In genomic region chr11:121611242-121611641, GRCh38 we compare ENCODE assay signal across 25 cellular contexts.
"Had no signal": no experiment of that assay in that cellular context is flagged by ENCODE, and none has a peak within 500 bp of the region (broad histone marks: within the 10 kb centered on the region; RNA-seq: fewer than 3 reads in every experiment).

No MANE protein-coding gene starts in this region.

- H3K27me3 ChIP-seq: foreskin keratinocyte, neutrophil, pancreas, right atrium auricular region, spleen, vagina had no signal

- H3K36me3 ChIP-seq: pancreas, right atrium auricular region had no signal

- ATAC-seq: activated CD4-positive, alpha-beta T cell treated with anti-CD3 and anti-CD28 coated beads for 36 hours; activated naive CD4-positive, alpha-beta T cell treated with anti-CD3 and anti-CD28 coated beads, Interleukin-2, amount 50 U/mL, for 72 hours; activated T-helper 17 cell treated with anti-CD3 and anti-CD28 coated beads, Interleukin-2, amount 50 U/mL, for 72 hours; foreskin keratinocyte; naive thymus-derived CD8-positive, alpha-beta T cell; pancreas; psoas muscle had no signal

- H3K27me3 Mint-ChIP-seq: activated B cell treated with CpG ODN at 0.5 μM for 24 hours; activated CD4-positive, alpha-beta T cell treated with anti-CD3 and anti-CD28 coated beads for 36 hours; activated T-cell treated with anti-CD3 and anti-CD28 coated beads, Interleukin-2, amount 50 U/mL, for 24 hours; activated T-helper 17 cell treated with anti-CD3 and anti-CD28 coated beads, Interleukin-2, amount 50 U/mL, for 72 hours; naive thymus-derived CD8-positive, alpha-beta T cell; type B pancreatic cell had no signal

- H3K4me1 ChIP-seq: foreskin keratinocyte, left ventricle myocardium inferior, pancreas, psoas muscle, right atrium auricular region, spleen, vagina had no signal

- DNase-seq: activated B cell treated with CpG ODN at 0.5 μM for 24 hours; activated CD4-positive, alpha-beta T cell treated with anti-CD3 and anti-CD28 coated beads for 36 hours; activated CD4-positive, alpha-beta T cell treated with anti-CD3 and anti-CD28 coated beads, Interleukin-2, amount 50 U/mL, for 4 hours; activated CD8-positive, alpha-beta memory T cell treated with anti-CD3 and anti-CD28 coated beads for 24 hours; activated CD8-positive, alpha-beta memory T cell treated with anti-CD3 and anti-CD28 coated beads, Interleukin-2, amount 50 U/mL, for 4 hours; activated T-cell treated with anti-CD3 and anti-CD28 coated beads, Interleukin-2, amount 50 U/mL, for 24 hours; dermis blood vessel endothelial cell; effector memory CD4-positive, alpha-beta T cell; foreskin keratinocyte; kidney glomerular epithelial cell; left ventricle myocardium inferior; naive thymus-derived CD8-positive, alpha-beta T cell; pancreas; psoas muscle; spleen; stimulated activated CD4-positive, alpha-beta T cell treated with anti-CD3 and anti-CD28 coated beads, Interleukin-4, amount 100 ng/mL, for 1 hour; stimulated activated naive CD4-positive, alpha-beta T cell; T-helper 9 cell had no signal

- H3K27ac ChIP-seq: foreskin keratinocyte, left ventricle myocardium inferior, neutrophil, pancreas, psoas muscle, right atrium auricular region, spleen, thoracic aorta, vagina had no signal

- H3K4me3 ChIP-seq: left ventricle myocardium inferior, pancreas, psoas muscle, right atrium auricular region, spleen, thoracic aorta, vagina had no signal

- H3K4me1 Mint-ChIP-seq: activated B cell treated with CpG ODN at 0.5 μM for 24 hours; activated CD4-positive, alpha-beta T cell treated with anti-CD3 and anti-CD28 coated beads for 36 hours; activated T-helper 17 cell treated with anti-CD3 and anti-CD28 coated beads, Interleukin-2, amount 50 U/mL, for 72 hours had no signal

- H3K27ac Mint-ChIP-seq: activated B cell treated with CpG ODN at 0.5 μM for 24 hours; activated CD4-positive, alpha-beta T cell treated with anti-CD3 and anti-CD28 coated beads for 36 hours; activated T-cell treated with anti-CD3 and anti-CD28 coated beads, Interleukin-2, amount 50 U/mL, for 24 hours; activated T-helper 17 cell treated with anti-CD3 and anti-CD28 coated beads, Interleukin-2, amount 50 U/mL, for 72 hours; type B pancreatic cell had no signal

- H3K9me3 ChIP-seq: left ventricle myocardium inferior, pancreas, psoas muscle, right atrium auricular region, spleen, thoracic aorta, vagina had no signal

- H3K4me3 Mint-ChIP-seq: activated B cell treated with CpG ODN at 0.5 μM for 24 hours; activated CD4-positive, alpha-beta T cell treated with anti-CD3 and anti-CD28 coated beads for 36 hours; activated T-cell treated with anti-CD3 and anti-CD28 coated beads, Interleukin-2, amount 50 U/mL, for 24 hours; activated T-helper 17 cell treated with anti-CD3 and anti-CD28 coated beads, Interleukin-2, amount 50 U/mL, for 72 hours; naive thymus-derived CD8-positive, alpha-beta T cell; type B pancreatic cell had no signal

- H3K9me3 Mint-ChIP-seq: activated B cell treated with CpG ODN at 0.5 μM for 24 hours; activated naive CD4-positive, alpha-beta T cell treated with anti-CD3 and anti-CD28 coated beads, Interleukin-2, amount 50 U/mL, for 72 hours; activated T-cell treated with anti-CD3 and anti-CD28 coated beads, Interleukin-2, amount 50 U/mL, for 24 hours; activated T-helper 17 cell treated with anti-CD3 and anti-CD28 coated beads, Interleukin-2, amount 50 U/mL, for 72 hours; naive thymus-derived CD8-positive, alpha-beta T cell; type B pancreatic cell had no signal
